Comparison of ENCODE assay signal across 1 cellular context in the genomic region with DNA sequence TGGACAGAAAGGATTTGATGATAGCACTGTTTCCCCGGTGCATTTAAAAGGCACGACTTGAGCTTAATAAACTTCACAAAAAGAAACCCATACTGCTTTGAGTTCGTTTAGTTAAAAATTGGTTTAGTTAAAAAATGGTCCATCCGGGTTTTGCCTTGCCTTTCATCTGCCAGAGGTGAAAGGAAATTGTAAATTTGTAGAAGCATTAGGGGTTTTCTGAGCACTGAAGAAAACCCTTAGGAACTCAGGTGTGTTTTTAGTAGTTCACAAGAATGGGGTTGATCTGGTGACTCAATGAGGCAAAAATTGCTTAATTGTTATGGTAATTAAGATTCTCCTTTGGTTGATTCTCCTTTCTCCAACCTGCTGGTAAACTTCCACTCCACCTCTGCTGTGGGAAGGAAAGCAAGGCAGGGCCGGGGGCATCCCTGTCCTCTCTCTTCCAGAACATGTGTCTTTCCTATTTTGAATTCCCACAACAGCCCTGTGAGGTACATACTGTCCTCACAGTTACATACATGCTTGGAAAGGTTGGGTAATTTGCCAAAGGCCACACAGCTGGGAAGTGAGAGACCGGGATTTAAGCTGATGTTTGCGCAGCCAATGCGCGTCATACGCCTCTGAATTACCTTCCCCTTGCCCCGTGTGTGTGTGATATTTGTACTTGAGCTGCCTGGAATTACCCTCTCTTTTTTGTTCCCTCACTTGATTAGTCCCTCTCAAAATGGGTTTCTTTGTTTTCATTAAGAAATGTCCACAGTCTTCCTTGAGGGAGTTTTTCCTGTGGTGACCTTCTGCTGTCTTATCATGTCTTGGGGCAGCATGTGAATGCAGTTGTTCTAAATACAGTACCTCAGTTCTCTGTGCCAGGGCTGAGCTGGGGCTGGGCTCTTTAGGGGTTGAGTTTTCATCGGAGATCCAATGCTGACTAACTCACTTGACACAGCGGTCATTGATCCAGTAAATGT.
TF ChIP-seq lines count a peak whose summit lies in the region.

No MANE protein-coding gene starts in this region.

TF ChIP-seq in A549, 52 proteins besides CTCF, POLR2A, EP300 and RAD21 (continued from another document):
- TF ChIP-seq, protein P1, sequence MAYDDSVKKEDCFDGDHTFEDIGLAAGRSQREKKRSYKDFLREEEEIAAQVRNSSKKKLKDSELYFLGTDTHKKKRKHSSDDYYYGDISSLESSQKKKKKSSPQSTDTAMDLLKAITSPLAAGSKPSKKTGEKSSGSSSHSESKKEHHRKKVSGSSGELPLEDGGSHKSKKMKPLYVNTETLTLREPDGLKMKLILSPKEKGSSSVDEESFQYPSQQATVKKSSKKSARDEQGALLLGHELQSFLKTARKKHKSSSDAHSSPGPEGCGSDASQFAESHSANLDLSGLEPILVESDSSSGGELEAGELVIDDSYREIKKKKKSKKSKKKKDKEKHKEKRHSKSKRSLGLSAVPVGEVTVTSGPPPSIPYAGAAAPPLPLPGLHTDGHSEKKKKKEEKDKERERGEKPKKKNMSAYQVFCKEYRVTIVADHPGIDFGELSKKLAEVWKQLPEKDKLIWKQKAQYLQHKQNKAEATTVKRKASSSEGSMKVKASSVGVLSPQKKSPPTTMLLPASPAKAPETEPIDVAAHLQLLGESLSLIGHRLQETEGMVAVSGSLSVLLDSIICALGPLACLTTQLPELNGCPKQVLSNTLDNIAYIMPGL (CRISPR knock-in tag; IDR thresholded peaks at IDR 0.05; ENCODE audit: borderline replicate concordance) = no peak
- TF ChIP-seq NPAS2 (CRISPR knock-in tag; IDR thresholded peaks at IDR 0.05; ENCODE audit: borderline replicate concordance) (no peak), FOXS1 (CRISPR knock-in tag; IDR thresholded peaks at IDR 0.05) (no peak), HOXB13 (CRISPR knock-in tag; IDR thresholded peaks at IDR 0.05; ENCODE audit: low read depth) (no peak)
TF ChIP-seq in A549: peak in this region for 0.
